8 cellular contexts compared by ENCODE assay signal in genomic region chr1:75787524-75787923, GRCh38. TPM values are rescaled to one million over a fixed set of nuclear protein-coding genes. Genes with fewer than 3 reads are reported as not detected.
A peak's percentile ranks its signal among the peaks of the same experiment; 100 is the strongest.
DNase-seq lines count a peak whose midpoint lies in the region; ATAC-seq and TF ChIP-seq lines count a peak whose summit lies in the region.

No MANE protein-coding gene starts in this region.

- H3K9ac ChIP-seq in KMS-11: peak overlapping the region; percentile 88; the same call in 1 of the 2 replicates

- no peaks in the 10 kb centered on the region for H3K27me3 ChIP-seq in KMS-11 (ENCODE audit: insufficient read depth, low read depth)
- no peaks in the 10 kb centered on the region for H3K27me3 ChIP-seq in adrenal gland

- no peak for DNase-seq in AG09309 (ENCODE audit: low read depth)
- no peak for DNase-seq in choroid plexus epithelial cell (ENCODE audit: low read depth)
- no peak for DNase-seq in naive B cell
- no peak for DNase-seq in adrenal gland
- no peak for DNase-seq in GOT3 (lab: John Stamatoyannopoulos, UW)
- no peak for DNase-seq in DMS114 treated with DMSO at 0.1 percent for 48 hours (lab: John Stamatoyannopoulos, UW; ENCODE audit: unreplicated experiment)
- no peak for DNase-seq in AG08395 (ENCODE audit: low spot score)

- peak overlapping the region; percentile 91 to 100 (median 97) for H3K4me3 Mint-ChIP-seq in naive B cell

- H3K9me3 Mint-ChIP-seq in naive B cell: peaks cover 0 to 2% (median 0%) of the 10 kb centered on the region in 7 donors

- peaks cover 11 to 20% of the 10 kb centered on the region in 2 donors for H3K36me3 Mint-ChIP-seq in naive B cell

- no peak for ATAC-seq in naive B cell (ENCODE audit: low read depth in 2 of 2)

- 9 to 23% (median 15%) methylated on average over 4 of the region's 4 CpGs for WGBS in adrenal gland, 4 donors

- H3K4me1 Mint-ChIP-seq in naive B cell: peaks cover 31 to 70% (median 43%) of the 10 kb centered on the region in 3 donors

- H3K9me3 ChIP-seq in adrenal gland (replicated peaks in 1 of 3): no peaks in the 10 kb centered on the region

- no peaks in the 10 kb centered on the region for H3K27me3 Mint-ChIP-seq in naive B cell

- peak overlapping the region; percentile 68; the same call in 1 of the 2 replicates for H3K27ac ChIP-seq in KMS-11
- peak overlapping the region in 2 of 5 donors; percentile 45 to 83 for H3K27ac ChIP-seq in adrenal gland

- no peak for TF ChIP-seq CTCF in AG09309 (IDR thresholded peaks at IDR 0.05; ENCODE audit: control insufficient read depth, insufficient read depth, low read depth, low read length, missing control alignments)
- TF ChIP-seq CTCF in KMS-11 (conservative IDR thresholded peaks at IDR 0.05; ENCODE audit: low read depth, low read length): no peak
- no peak for TF ChIP-seq CTCF in choroid plexus epithelial cell (conservative IDR thresholded peaks at IDR 0.05; ENCODE audit: low read depth, low read length)
- TF ChIP-seq CTCF in adrenal gland (IDR thresholded peaks at IDR 0.05): no peak

- H4K20me1 ChIP-seq in KMS-11 (ENCODE audit: insufficient read depth): peaks cover 20% of the 10 kb centered on the region

- peak overlapping the region in 5 of 6 donors; percentile 2 to 98 (median 41) for H3K27ac Mint-ChIP-seq in naive B cell

- peak overlapping the region; percentile 84 for H3K4me2 ChIP-seq in KMS-11

- TF ChIP-seq POLR2A in adrenal gland (IDR thresholded peaks at IDR 0.05): no peak

- H3K36me3 ChIP-seq in KMS-11 (ENCODE audit: insufficient read depth) (peaks cover 11% of the 10 kb centered on the region; the same call in 1 of the 2 replicates), adrenal gland (replicated peaks in 1 of 2) (peaks cover 0 to 28% of the 10 kb centered on the region in 2 donors)

- intact Hi-C loops in adrenal gland (cut with DNase I): no loop called here

- peak overlapping the region; percentile 86 for H3K4me3 ChIP-seq in AG09309 (ENCODE audit: control insufficient read depth, low read depth, low read length)
- H3K4me3 ChIP-seq in KMS-11 (IDR thresholded peaks at IDR 0.05; ENCODE audit: insufficient read depth, low read depth, low read length): no peak overlapping the region
- peak overlapping the region; percentile 64 for H3K4me3 ChIP-seq in choroid plexus epithelial cell (ENCODE audit: low read depth, low read length)
- peak overlapping the region in 2 of 4 donors; percentile 59 to 84 for H3K4me3 ChIP-seq in adrenal gland

- H3K79me2 ChIP-seq in KMS-11 (ENCODE audit: insufficient read depth, low read depth): peaks cover 49% of the 10 kb centered on the region

- H2AFZ ChIP-seq in KMS-11 (ENCODE audit: low read depth): no peak overlapping the region

- H3K4me1 ChIP-seq in KMS-11 (ENCODE audit: low read depth, poor library complexity, severe bottlenecking) (peaks cover 17% of the 10 kb centered on the region), adrenal gland (replicated peaks in 1 of 2) (peaks cover 35 to 54% of the 10 kb centered on the region in 2 donors)

RNA-seq across cellular contexts. Expression of gene RABGGTB, which starts 1.5 kb away (rescaled TPM):
- 10 to 100 TPM in 3 of 6 donors, 1 to 10 TPM in 3; 7.3 to 17.3 (median 10.1) TPM for polyA plus RNA-seq in naive B cell (ENCODE audit: low read depth in 6 of 6)
- total RNA-seq in adrenal gland: 100 to 1,000 TPM in 1 of 8 donors, 10 to 100 TPM in 7; 37.6 to 108 (median 77.4) TPM
- 100 to 1,000 TPM in 1 of 3 donors, 10 to 100 TPM in 2; 46.2 to 170 (median 91.9) TPM for polyA plus RNA-seq in adrenal gland

RNA-seq across cellular contexts. Expression of gene MSH4, which starts 9.2 kb away (rescaled TPM):
- polyA plus RNA-seq in naive B cell (ENCODE audit: low read depth in 6 of 6) (not detected), adrenal gland (under 1 TPM; 0.07 to 0.32 (median 0.27) TPM)
- total RNA-seq in adrenal gland: under 1 TPM in 6 of 8 donors, not detected in 2; 0.14 to 0.32 (median 0.17) TPM
